ENCODE assay signal across 16 cellular contexts in genomic region chr9:6051511-6051950, GRCh38. TPM values are rescaled to one million over a fixed set of nuclear protein-coding genes. Genes with fewer than 3 reads are reported as not detected.
DNase-seq lines count a peak whose midpoint lies in the region; ATAC-seq, FAIRE-seq and TF ChIP-seq lines count a peak whose summit lies in the region.
"Had no signal": no experiment of that assay in that cellular context is flagged by ENCODE, and none has a peak within 500 bp of the region (broad histone marks: within the 10 kb centered on the region; RNA-seq: fewer than 3 reads in every experiment).

No MANE protein-coding gene starts in this region.

- intact Hi-C loops in GM12878 (cut with micrococcal nuclease; ENCODE audit: unreplicated experiment) = loop anchor here (10.0 kb wide), 1 partner anchor 513 kb away; no protein-coding TSS in a partner anchor
- intact Hi-C loops in vagina (cut with DNase I) = loop anchor here (10.0 kb wide), 2 partner anchors 167 to 253 kb away; no protein-coding TSS in a partner anchor

- TF ChIP-seq EP300 in GM12878 (IDR thresholded peaks at IDR 0.05; ENCODE audit: borderline replicate concordance in 1 of 2, control insufficient read depth in 1 of 2, low read depth in 2 of 2, low read length in 2 of 2) = peak in 1 of 2 experiments; percentile 46; a peak in 1 of 4 replicates

- RAD21 ChIA-PET in GM12878 (lab: Charles Lee; ENCODE audit: unreplicated experiment) = interaction anchor here (1.0 to 5.0 kb wide), 9 partner anchors 22 to 283 kb away, joined by 3 to 91 read pairs (median 6); a partner anchor contains a TSS

- H3K9me3 ChIP-seq in GM12878 (replicated peaks; ENCODE audit: control insufficient read depth, insufficient read depth, low read length) (no peaks in the 10 kb centered on the region), vagina (no peaks in the 10 kb centered on the region)

- H3K4me3 ChIP-seq in GM12878 (no peak overlapping the region), vagina (no peak overlapping the region)

- TF ChIP-seq CTCF in GM12878 (IDR thresholded peaks at IDR 0.05 in 2 of 3, conservative IDR thresholded peaks at IDR 0.05 in 1 of 3; ENCODE audit: control insufficient read depth in 2 of 3, extremely low read depth in 1 of 3, insufficient read depth in 1 of 3, low read depth in 3 of 3, low read length in 3 of 3) (no peak), vagina (IDR thresholded peaks at IDR 0.05) (no peak)

- CTCF ChIA-PET in GM12878 (lab: Yijun Ruan, JAX) = interaction anchor here (0.7 to 13.5 kb wide), 10 partner anchors 9 to 524 kb away, joined by 3 to 288 read pairs (median 5); a partner anchor contains a TSS

- no peaks in the 10 kb centered on the region for H3K36me3 ChIP-seq in GM12878 (ENCODE audit: control insufficient read depth in 2 of 2, insufficient read depth in 2 of 2, low read length in 1 of 2)
- H3K36me3 ChIP-seq in vagina = no peaks in the 10 kb centered on the region

- H3K27me3 ChIP-seq in GM12878 (replicated peaks in 1 of 2; ENCODE audit: control insufficient read depth in 2 of 2, insufficient read depth in 2 of 2, low read length in 1 of 2) (no peaks in the 10 kb centered on the region), vagina (no peaks in the 10 kb centered on the region)

- POLR2A ChIA-PET in GM12878 (lab: Charles Lee) = interaction anchor here (0.7 to 1.4 kb wide), 4 partner anchors 36 to 199 kb away, joined by 3 to 4 read pairs (median 4); partner anchors contain the start of gene RANBP6

- FAIRE-seq in GM12878 (lab: Jason Lieb, UNC) = peak; percentile 27
- FAIRE-seq: H54 had no signal

- peaks cover 24% of the 10 kb centered on the region for H3K4me1 ChIP-seq in GM12878 (ENCODE audit: control insufficient read depth, insufficient read depth, low read length)
- H3K4me1 ChIP-seq in vagina = no peaks in the 10 kb centered on the region

- H3K27ac ChIP-seq in GM12878 (ENCODE audit: control insufficient read depth, insufficient read depth) = peak overlapping the region; percentile 63
- no peak overlapping the region for H3K27ac ChIP-seq in vagina

- no TSS peak for BruUV-seq in GM12878 (replicated peaks; lab: Mats Ljungman, UMichigan)

- peak overlapping the region; percentile 92 for H2AFZ ChIP-seq in GM12878 (ENCODE audit: control insufficient read depth, low read depth, low read length)

- ATAC-seq in GM18861 (IDR thresholded peaks at IDR 0.05; ENCODE audit: unreplicated experiment) (peak; percentile 36), GM21528 (IDR thresholded peaks at IDR 0.05; ENCODE audit: low FRiP score, unreplicated experiment) (peak; percentile 49), HG03175 (IDR thresholded peaks at IDR 0.05; ENCODE audit: unreplicated experiment) (peak; percentile 55), GM12878 (peak; percentile 70)
- ATAC-seq: activated CD8-positive, alpha-beta T cell treated with anti-CD3 and anti-CD28 coated beads, Interleukin-2, amount 10 ng/mL, durations not matched to agents 7 days and 5 days; activated naive CD4-positive, alpha-beta T cell treated with anti-CD3 and anti-CD28 coated beads, Interleukin-2, amount 50 U/mL, for 72 hours; stimulated activated naive CD8-positive, alpha-beta T cell treated with anti-CD3 and anti-CD28 coated beads, Interleukin-15, Interleukin-2, amounts not matched to agents 100 U/mL and 50 U/mL, for 24 hours had no signal

- no peaks in the 10 kb centered on the region for H4K20me1 ChIP-seq in GM12878 (ENCODE audit: control insufficient read depth, insufficient read depth)

- no peak for TF ChIP-seq POLR2A in GM12878 (IDR thresholded peaks at IDR 0.05; ENCODE audit: low read depth, low read length)
- no peak for TF ChIP-seq POLR2A in vagina (IDR thresholded peaks at IDR 0.05)

- WGBS in GM12878 (ENCODE audit: insufficient coverage, insufficient replicate concordance, low lambda C conversion rate, missing lambda C conversion rate) = 0% methylated on average over 2 of the region's 2 CpGs

- H3K79me2 ChIP-seq in GM12878 (ENCODE audit: control insufficient read depth, insufficient read depth, low read length) = no peaks in the 10 kb centered on the region

- SMC1A ChIA-PET in GM12878 (lab: Charles Lee; ENCODE audit: uncharacterized antibody, unreplicated experiment) = interaction anchor here (0.5 to 7.3 kb wide), 10 partner anchors 26 to 255 kb away, joined by 3 to 174 read pairs (median 4); partner anchors contain the start of gene RANBP6

- H3K9ac ChIP-seq in GM12878 (ENCODE audit: control insufficient read depth, insufficient read depth, low read length) = no peak overlapping the region

- TF ChIP-seq RAD21 in GM12878 (IDR thresholded peaks at IDR 0.05; ENCODE audit: insufficient read depth, low read depth, low read length) = no peak

- DNase-seq in GM12878 (ENCODE audit: low read depth, low spot score) (peak; percentile 75), SKM-1 treated with dmso at 0.1 percent for 144 hours (lab: John Stamatoyannopoulos, UW; ENCODE audit: unreplicated experiment) (no peak), KBM-7 (no peak), vagina (ENCODE audit: extremely low spot score in 2 of 2) (no peak)
- no peak for DNase-seq in stimulated activated CD8-positive, alpha-beta memory T cell treated with anti-CD3 and anti-CD28 coated beads, Interleukin-4, amount 100 ng/mL, for 48 hours
- DNase-seq: activated CD8-positive, alpha-beta T cell treated with anti-CD3 and anti-CD28 coated beads, Interleukin-2, amount 10 ng/mL, durations not matched to agents 7 days and 5 days; mesenchymal stem cell; NCI-H1436; NCI-H748 treated with DMSO at 0.1 percent for 48 hours; stimulated activated CD4-positive, alpha-beta T cell treated with anti-CD3 and anti-CD28 coated beads, Interleukin-2, amount 100 ng/mL, for 24 hours; stimulated activated naive CD8-positive, alpha-beta T cell treated with anti-CD3 and anti-CD28 coated beads, Interleukin-15, Interleukin-2, amounts not matched to agents 100 U/mL and 50 U/mL, for 24 hours had no signal

- in situ Hi-C loops in GM12878 (cut with MboI) (no loop called here), KBM-7 (cut with MboI; ENCODE audit: low pct_unique_long_range_greater_than_20kb, low sequenced_read_pairs) (no loop called here)

- peak overlapping the region; percentile 38; the same call in 1 of the 2 replicates for H3K4me2 ChIP-seq in GM12878 (ENCODE audit: control insufficient read depth, insufficient read depth)

TF ChIP-seq in GM12878, 131 proteins besides CTCF, POLR2A, EP300 and RAD21 (continues in another document):
- no peak for TF ChIP-seq CBFB (IDR thresholded peaks at IDR 0.05; ENCODE audit: low read depth)
- no peak for TF ChIP-seq SRF (IDR thresholded peaks at IDR 0.05; ENCODE audit: low read depth in 2 of 2, low read length in 2 of 2)
- TF ChIP-seq USF2 (IDR thresholded peaks at IDR 0.05; ENCODE audit: borderline replicate concordance, low read depth, low read length) = peak; percentile 39; the same call in 1 of the 2 replicates
- TF ChIP-seq ATF7 (IDR thresholded peaks at IDR 0.05; ENCODE audit: low read depth) = peak; percentile 62; the same call in 1 of the 2 replicates
- TF ChIP-seq IKZF2 (IDR thresholded peaks at IDR 0.05) = peak; percentile 41 to 67; a peak in 3 of 4 replicates
- TF ChIP-seq, protein P1, sequence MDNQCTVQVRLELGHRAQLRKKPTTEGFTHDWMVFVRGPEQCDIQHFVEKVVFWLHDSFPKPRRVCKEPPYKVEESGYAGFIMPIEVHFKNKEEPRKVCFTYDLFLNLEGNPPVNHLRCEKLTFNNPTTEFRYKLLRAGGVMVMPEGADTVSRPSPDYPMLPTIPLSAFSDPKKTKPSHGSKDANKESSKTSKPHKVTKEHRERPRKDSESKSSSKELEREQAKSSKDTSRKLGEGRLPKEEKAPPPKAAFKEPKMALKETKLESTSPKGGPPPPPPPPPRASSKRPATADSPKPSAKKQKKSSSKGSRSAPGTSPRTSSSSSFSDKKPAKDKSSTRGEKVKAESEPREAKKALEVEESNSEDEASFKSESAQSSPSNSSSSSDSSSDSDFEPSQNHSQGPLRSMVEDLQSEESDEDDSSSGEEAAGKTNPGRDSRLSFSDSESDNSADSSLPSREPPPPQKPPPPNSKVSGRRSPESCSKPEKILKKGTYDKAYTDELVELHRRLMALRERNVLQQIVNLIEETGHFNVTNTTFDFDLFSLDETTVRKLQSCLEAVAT (IDR thresholded peaks at IDR 0.05) = peak; percentile 68
- peak; percentile 82 for TF ChIP-seq MEF2B (IDR thresholded peaks at IDR 0.05; ENCODE audit: partially characterized antibody, poor library complexity, severe bottlenecking)
- TF ChIP-seq GABPA (IDR thresholded peaks at IDR 0.05; ENCODE audit: low read depth) = no peak
- TF ChIP-seq BACH1 (IDR thresholded peaks at IDR 0.05; ENCODE audit: borderline replicate concordance) = peak; percentile 17; the same call in 1 of the 2 replicates
- peak; percentile 81 for TF ChIP-seq ZNF24 (IDR thresholded peaks at IDR 0.05)
- TF ChIP-seq PAX8 (IDR thresholded peaks at IDR 0.05) = 0 out of 2 replicates have a peak, but pooled peaks have one; percentile 23
- 0 out of 2 replicates have a peak, but pooled peaks have one; percentile 14 for TF ChIP-seq NFIC (IDR thresholded peaks at IDR 0.05; ENCODE audit: low read depth, low read length)

RNA-seq across cellular contexts. Expression of gene RANBP6, which starts 36.1 kb away (rescaled TPM):
- total RNA-seq in GM12878 (2013; cell fraction: nucleolus; rRNA removed) = 38.5 and 40.8 TPM in 2 replicates
- total RNA-seq in GM12878 (2014; rRNA removed) (20.4 and 21.7 TPM in 2 replicates), GM12878 (2014; rRNA removed; fragmentation: Illumina TruSeq; extraction: Trizol) (24.1 and 24.2 TPM in 2 replicates), GM12878 (2021) (17.1 and 18.1 TPM in 2 replicates), vagina (10.1 TPM)
- 11.7 TPM for polyA plus RNA-seq in GM12878 (2011; ENCODE audit: low read depth)
- polyA plus RNA-seq in GM12878 (2011; rRNA removed) (22.2 and 36.8 TPM in 2 replicates), GM12878 (2014; fragmentation: Illumina TruSeq; extraction: Trizol) (18.3 and 24.4 TPM in 2 replicates), GM12878 (2014; fragmentation: Nextera tagmentation; extraction: Ambion mirVana) (10 to 100 TPM; 10.9 to 11.7 TPM), GM12878 (2014; rRNA removed) (11.5 and 16.6 TPM in 2 replicates), GM12878 (2016; fragmentation: Nextera tagmentation; extraction: Ambion mirVana) (10 to 100 TPM; 26.3 to 26.9 TPM)
- 7.1 and 7.8 TPM in 2 replicates for polyA plus RNA-seq in GM12878 (2011; cell fraction: cytosol; rRNA removed)
- polyA plus RNA-seq in GM12878 (2011; cell fraction: nucleus; rRNA removed) = 17.8 TPM in 2 replicates
- 13.5 and 13.9 TPM in 2 replicates for polyA plus RNA-seq in GM12878 (2012)
- polyA minus RNA-seq in GM12878 (2011; rRNA and poly(A)+ RNA removed) = 13.1 and 21.1 TPM in 2 replicates
- polyA minus RNA-seq in GM12878 (2011; cell fraction: cytosol; rRNA and poly(A)+ RNA removed) = 9.2 and 9.7 TPM in 2 replicates
- polyA minus RNA-seq in GM12878 (2011; cell fraction: nucleus; rRNA and poly(A)+ RNA removed) = 18.9 and 20.3 TPM in 2 replicates
